ENCODE assay signal across 8 cellular contexts in the genomic region with DNA sequence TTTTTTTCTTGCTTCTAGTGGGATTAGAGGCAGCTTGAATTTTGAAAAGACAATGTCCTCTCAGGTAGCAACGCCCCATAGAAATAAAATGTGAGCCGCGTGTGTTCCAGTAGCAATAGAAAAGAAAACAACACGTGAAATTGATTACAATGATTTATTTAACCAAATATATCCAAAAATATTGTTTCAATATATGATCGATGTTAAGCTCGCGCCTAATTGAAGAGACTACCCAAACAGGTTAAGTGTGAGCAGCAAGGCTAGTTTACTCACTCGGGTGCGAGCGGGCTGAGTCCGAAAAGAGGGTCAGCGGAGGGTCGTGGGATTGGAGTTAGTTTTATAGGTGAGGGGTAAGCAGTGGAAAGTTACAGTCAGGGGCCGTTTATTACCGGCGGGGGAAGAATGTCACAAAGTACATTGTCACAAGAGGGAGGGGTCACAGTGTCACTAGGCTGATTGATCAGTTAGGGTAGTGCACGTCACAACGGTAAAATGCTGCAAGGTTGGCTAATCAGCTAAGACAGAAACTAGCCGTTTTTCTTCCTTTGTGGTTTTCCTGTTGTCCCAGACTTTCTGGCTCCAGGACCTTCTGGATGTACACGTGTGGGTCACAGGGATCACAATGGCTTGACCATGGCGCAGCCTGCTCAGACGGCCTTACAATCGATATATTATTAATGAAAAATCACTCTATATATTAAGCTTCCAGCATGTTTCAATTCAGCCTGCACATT. TPM values are rescaled to one million over a fixed set of nuclear protein-coding genes. Genes with fewer than 3 reads are reported as not detected.
A peak's percentile ranks its signal among the peaks of the same experiment; 100 is the strongest.
DNase-seq lines count a peak whose midpoint lies in the region; ATAC-seq and TF ChIP-seq lines count a peak whose summit lies in the region.

No MANE protein-coding gene starts in this region.

- CTCF ChIA-PET in activated CD8-positive, alpha-beta T cell treated with anti-CD3 and anti-CD28 coated beads for 36 hours (lab: Charles Lee), result interaction anchor here (0.6 to 1.5 kb wide), 4 partner anchors 12 to 311 kb away, joined by 3 read pairs; no protein-coding TSS in a partner anchor

- H3K27ac Mint-ChIP-seq in activated CD8-positive, alpha-beta T cell treated with anti-CD3 and anti-CD28 coated beads for 36 hours, result peak overlapping the region; percentile 90
- peak overlapping the region; percentile 61 to 92 for H3K27ac Mint-ChIP-seq in stimulated activated naive CD8-positive, alpha-beta T cell treated with anti-CD3 and anti-CD28 coated beads, Interleukin-15, amount 100 ng/mL, for 72 hours

- ATAC-seq in Right ventricle myocardium inferior (peak; percentile 6), GM21360 (IDR thresholded peaks at IDR 0.05; ENCODE audit: unreplicated experiment) (no peak)
- no peak for ATAC-seq in activated CD8-positive, alpha-beta T cell treated with anti-CD3 and anti-CD28 coated beads for 36 hours
- ATAC-seq in stimulated activated naive CD8-positive, alpha-beta T cell treated with anti-CD3 and anti-CD28 coated beads, Interleukin-15, amount 100 ng/mL, for 72 hours, result no peak

- peaks cover 28% of the 10 kb centered on the region for H3K4me1 Mint-ChIP-seq in activated CD8-positive, alpha-beta T cell treated with anti-CD3 and anti-CD28 coated beads for 36 hours (ENCODE audit: low read depth)
- peaks cover 26% of the 10 kb centered on the region for H3K4me1 Mint-ChIP-seq in stimulated activated naive CD8-positive, alpha-beta T cell treated with anti-CD3 and anti-CD28 coated beads, Interleukin-15, amount 100 ng/mL, for 72 hours

- peaks cover 5% of the 10 kb centered on the region for H3K27me3 Mint-ChIP-seq in activated CD8-positive, alpha-beta T cell treated with anti-CD3 and anti-CD28 coated beads for 36 hours
- H3K27me3 Mint-ChIP-seq in stimulated activated naive CD8-positive, alpha-beta T cell treated with anti-CD3 and anti-CD28 coated beads, Interleukin-15, amount 100 ng/mL, for 72 hours, result peaks cover 7% of the 10 kb centered on the region

- H3K4me3 Mint-ChIP-seq in activated CD8-positive, alpha-beta T cell treated with anti-CD3 and anti-CD28 coated beads for 36 hours, result peak overlapping the region; percentile 84
- H3K4me3 Mint-ChIP-seq in stimulated activated naive CD8-positive, alpha-beta T cell treated with anti-CD3 and anti-CD28 coated beads, Interleukin-15, amount 100 ng/mL, for 72 hours, result peak overlapping the region; percentile 84 to 97

- POLR2A ChIA-PET in activated CD8-positive, alpha-beta T cell treated with anti-CD3 and anti-CD28 coated beads for 36 hours (lab: Charles Lee), result interaction anchor here (0.6 to 1.2 kb wide), 5 partner anchors 24 to 213 kb away, joined by 3 to 4 read pairs (median 3); a partner anchor contains a TSS

- peaks cover 11% of the 10 kb centered on the region for H3K9me3 Mint-ChIP-seq in activated CD8-positive, alpha-beta T cell treated with anti-CD3 and anti-CD28 coated beads for 36 hours
- H3K9me3 Mint-ChIP-seq in stimulated activated naive CD8-positive, alpha-beta T cell treated with anti-CD3 and anti-CD28 coated beads, Interleukin-15, amount 100 ng/mL, for 72 hours, result peaks cover 6 to 13% of the 10 kb centered on the region in 2 donors

- TF ChIP-seq CTCF in activated CD8-positive, alpha-beta T cell treated with anti-CD3 and anti-CD28 coated beads for 36 hours (IDR thresholded peaks at IDR 0.05), result no peak

- intact Hi-C loops in Right ventricle myocardium inferior (cut with DNase I), result no loop called here
- intact Hi-C loops in cardiac septum (cut with DNase I), result loop anchor here (2.0 kb wide), 1 partner anchor 25 kb away; a partner anchor contains a TSS
- intact Hi-C loops in activated CD8-positive, alpha-beta T cell treated with anti-CD3 and anti-CD28 coated beads for 36 hours (cut with micrococcal nuclease), result no loop called here

- no peak for DNase-seq in Right ventricle myocardium inferior (ENCODE audit: missing footprints)
- no peak for DNase-seq in cardiac septum (ENCODE audit: low spot score)
- DNase-seq in activated CD8-positive, alpha-beta T cell treated with anti-CD3 and anti-CD28 coated beads for 36 hours, result peak; percentile 34
- DNase-seq in stimulated activated naive CD8-positive, alpha-beta T cell treated with anti-CD3 and anti-CD28 coated beads, Interleukin-15, amount 100 ng/mL, for 72 hours, result no peak
- DNase-seq in cortex of kidney (lab: John Stamatoyannopoulos, UW), result no peak
- DNase-seq in GDM1 (lab: John Stamatoyannopoulos, UW), result no peak

- peaks cover 23% of the 10 kb centered on the region for H3K36me3 Mint-ChIP-seq in activated CD8-positive, alpha-beta T cell treated with anti-CD3 and anti-CD28 coated beads for 36 hours (ENCODE audit: low read depth)

- H3K4me3 ChIP-seq in iPS-11a (ENCODE audit: low read depth, low read length), result peak overlapping the region; percentile 21

RNA-seq across cellular contexts. Expression of a gene that starts 0.7 kb away (rescaled TPM):
- total RNA-seq in Right ventricle myocardium inferior (1.0 TPM), cardiac septum (0.75 TPM)
- 1 to 10 TPM; 3.3 to 4.0 TPM for total RNA-seq in activated CD8-positive, alpha-beta T cell treated with anti-CD3 and anti-CD28 coated beads for 36 hours

RNA-seq across cellular contexts. Expression of a gene that starts 24.8 kb away (rescaled TPM):
- total RNA-seq in Right ventricle myocardium inferior (3.7 TPM), cardiac septum (3.1 TPM)
- 1 to 10 TPM; 7.6 to 8.0 TPM for total RNA-seq in activated CD8-positive, alpha-beta T cell treated with anti-CD3 and anti-CD28 coated beads for 36 hours
